ENCODE assay signal across 2 cellular contexts in genomic region chr1:151342562-151342961, GRCh38.
TF ChIP-seq lines count a peak whose summit lies in the region.

No MANE protein-coding gene starts in this region.

TF ChIP-seq in GM12891, 5 proteins besides CTCF, POLR2A, EP300 and RAD21:
- no peak for TF ChIP-seq POU2F2 (IDR thresholded peaks at IDR 0.05; ENCODE audit: low read depth, low read length)
- 0 out of 2 replicates have a peak, but pooled peaks have one; percentile 7 for TF ChIP-seq POLR2AphosphoS5 (IDR thresholded peaks at IDR 0.05; ENCODE audit: low read depth, low read length)
TF ChIP-seq in GM12891: peak in this region for 1.

TF ChIP-seq in GM12878, 131 proteins besides CTCF, POLR2A, EP300 and RAD21:
- no peak for TF ChIP-seq LARP7 (IDR thresholded peaks at IDR 0.05)
- no peak for TF ChIP-seq FOXK2 (IDR thresholded peaks at IDR 0.05)
- no peak for TF ChIP-seq IRF3 (IDR thresholded peaks at IDR 0.05)
- no peak for TF ChIP-seq MTA3 (IDR thresholded peaks at IDR 0.05; ENCODE audit: borderline replicate concordance, low read length)
- TF ChIP-seq MXI1 (IDR thresholded peaks at IDR 0.05; ENCODE audit: low read depth, low read length), result no peak
- TF ChIP-seq PKNOX1 (IDR thresholded peaks at IDR 0.05), result no peak
- TF ChIP-seq SREBF2 (IDR thresholded peaks at IDR 0.05; ENCODE audit: low read length), result no peak
- TF ChIP-seq ZNF207 (IDR thresholded peaks at IDR 0.05; ENCODE audit: borderline replicate concordance), result no peak
